In the genomic region with DNA sequence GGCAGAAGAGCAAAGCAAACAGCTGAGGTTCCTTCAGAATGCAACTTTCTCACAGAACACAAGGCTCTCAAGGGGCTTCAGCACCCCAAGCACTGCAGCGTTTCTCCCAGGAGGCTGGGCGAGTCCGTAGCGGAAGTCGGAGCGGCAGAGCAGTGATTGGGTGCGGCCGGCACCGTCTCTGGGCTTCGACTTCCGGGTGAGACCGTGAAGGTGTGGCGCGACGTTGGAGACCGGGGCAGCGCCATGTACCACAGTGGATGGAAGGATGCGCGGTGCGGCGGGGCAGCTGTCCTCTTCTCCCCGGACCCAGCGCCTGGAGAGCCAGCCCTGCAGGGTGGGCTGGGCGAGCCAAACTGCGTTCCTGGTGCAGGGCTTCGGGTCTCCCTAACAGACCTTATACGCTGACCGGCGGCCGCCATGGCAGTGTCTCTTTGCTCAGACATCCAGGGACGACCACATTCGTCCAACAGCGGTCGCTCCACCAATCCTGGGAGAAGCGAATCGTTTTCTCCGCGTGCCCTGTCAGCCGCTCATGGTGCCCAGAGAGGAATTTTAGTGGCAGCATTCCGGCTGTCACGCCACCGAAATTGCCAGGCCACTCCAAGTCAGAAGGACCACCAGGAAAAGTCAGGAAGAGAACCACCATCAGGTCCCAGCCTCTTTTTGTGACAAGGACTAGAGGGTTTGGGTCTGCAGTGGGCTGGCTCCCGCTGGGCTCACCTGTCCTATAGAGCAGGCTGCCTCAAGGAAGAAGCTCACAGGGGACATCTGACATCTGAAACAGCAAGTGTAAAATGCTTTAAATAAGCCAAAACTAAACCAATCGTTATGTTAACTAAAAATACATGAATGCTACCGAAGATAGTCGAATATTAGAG, we compare ENCODE assay signal across 8 cellular contexts. TPM values are rescaled to one million over a fixed set of nuclear protein-coding genes. Genes with fewer than 3 reads are reported as not detected.
DNase-seq lines count a peak whose midpoint lies in the region; ATAC-seq, FAIRE-seq and TF ChIP-seq lines count a peak whose summit lies in the region.

No MANE protein-coding gene starts in this region.

- H3K4me3 Mint-ChIP-seq in central memory CD8-positive, alpha-beta T cell: peak overlapping the region; percentile 86

- peak; percentile 97 for ATAC-seq in central memory CD8-positive, alpha-beta T cell (replicated peaks; ENCODE audit: extremely low read depth, poor library complexity, severe bottlenecking)

- H3K9me3 ChIP-seq in ES-I3 (ENCODE audit: control insufficient read depth, insufficient read depth, low read length): no peaks in the 10 kb centered on the region

- peaks cover 6% of the 10 kb centered on the region for H3K36me3 Mint-ChIP-seq in central memory CD8-positive, alpha-beta T cell (ENCODE audit: insufficient read depth)

- peak; percentile 23 for DNase-seq in H54 (ENCODE audit: insufficient read length, low spot score)
- DNase-seq in NCI-H1436 (lab: John Stamatoyannopoulos, UW): peak; percentile 82
- DNase-seq in activated CD4-positive, CD25-positive, alpha-beta regulatory T cell treated with anti-CD3 and anti-CD28 coated beads, Interleukin-2, amount 50 U/mL, for 16 hours (ENCODE audit: low read depth, low spot score): peak; percentile 38
- peak; percentile 47 to 56 for DNase-seq in central memory CD8-positive, alpha-beta T cell (ENCODE audit: low spot score in 2 of 2)
- DNase-seq in kidney epithelial cell (ENCODE audit: low read depth): peak; percentile 45
- peak; percentile 15 to 36 for DNase-seq in stimulated activated CD4-positive, alpha-beta T cell treated with anti-CD3 and anti-CD28 coated beads, Interleukin-1b, Interleukin-23, amount 100 ng/mL, for 1 hour (ENCODE audit: low read depth in 2 of 2)
- DNase-seq in NCI-H2196 treated with DMSO at 0.1 percent for 48 hours (lab: John Stamatoyannopoulos, UW; ENCODE audit: unreplicated experiment): no peak

- no peak for FAIRE-seq in H54 (lab: Jason Lieb, UNC)

- peaks cover 12% of the 10 kb centered on the region for H3K27me3 Mint-ChIP-seq in central memory CD8-positive, alpha-beta T cell

- no peaks in the 10 kb centered on the region for H3K9me3 Mint-ChIP-seq in central memory CD8-positive, alpha-beta T cell

- H3K4me1 Mint-ChIP-seq in central memory CD8-positive, alpha-beta T cell: peaks cover 21% of the 10 kb centered on the region

- no peaks in the 10 kb centered on the region; the same call in 1 of the 2 replicates for H3K4me1 ChIP-seq in ES-I3 (ENCODE audit: insufficient read depth, low read length)

- peak overlapping the region; percentile 59 for H3K4me3 ChIP-seq in kidney epithelial cell (ENCODE audit: low read depth, low read length)

- no peaks in the 10 kb centered on the region for H3K27me3 ChIP-seq in kidney epithelial cell (ENCODE audit: control insufficient read depth, insufficient read depth, low read length)

- peak overlapping the region; percentile 66 for H3K9ac ChIP-seq in ES-I3 (ENCODE audit: low read depth, low read length)

- H3K27ac Mint-ChIP-seq in central memory CD8-positive, alpha-beta T cell (ENCODE audit: low read depth): no peak overlapping the region

- no peak for TF ChIP-seq CTCF in kidney epithelial cell (IDR thresholded peaks at IDR 0.05; ENCODE audit: insufficient read depth, low read length, poor library complexity, severe bottlenecking)

- TF ChIP-seq POLR2A in H54 (IDR thresholded peaks at IDR 0.05; ENCODE audit: low read depth, low read length): peak; percentile 75; the same call in 1 of the 2 replicates

- H3K36me3 ChIP-seq in ES-I3 (ENCODE audit: insufficient read depth, low read length) (no peaks in the 10 kb centered on the region), kidney epithelial cell (ENCODE audit: control insufficient read depth, insufficient read depth, low read length) (no peaks in the 10 kb centered on the region)

RNA-seq across cellular contexts. Expression of gene TRIM61, which starts 20.5 kb away (rescaled TPM):
- total RNA-seq in kidney epithelial cell: 2.1 and 4.5 TPM in 2 replicates
